ENCODE assay signal across 18 cellular contexts in genomic region chr14:88541324-88541723, GRCh38.
"Had no signal": no experiment of that assay in that cellular context is flagged by ENCODE, and none has a peak within 500 bp of the region (broad histone marks: within the 10 kb centered on the region; RNA-seq: fewer than 3 reads in every experiment).

No MANE protein-coding gene starts in this region.

- H3K9me3 ChIP-seq: esophagus muscularis mucosa, gastrocnemius medialis, lower lobe of right lung, thoracic aorta, upper lobe of left lung had no signal

- H3K36me3 ChIP-seq: gastrocnemius medialis, thoracic aorta had no signal

- H3K4me3 ChIP-seq: esophagus muscularis mucosa, gastrocnemius medialis, lower lobe of right lung, thoracic aorta, upper lobe of left lung had no signal

- DNase-seq: activated CD4-positive, alpha-beta T cell treated with anti-CD3 and anti-CD28 coated beads for 1 hour; activated CD4-positive, alpha-beta T cell treated with anti-CD3 and anti-CD28 coated beads, Interleukin-2, amount 50 U/mL, for 1 hour; activated CD8-positive, alpha-beta T cell treated with anti-CD3 and anti-CD28 coated beads, Interleukin-2, amount 10 ng/mL, durations not matched to agents 7 days and 5 days; activated gamma-delta T cell; activated naive CD4-positive, alpha-beta T cell treated with anti-CD3 and anti-CD28 coated beads, Interleukin-2, amount 50 U/mL, for 16 hours; activated naive CD8-positive, alpha-beta T cell treated with anti-CD3 and anti-CD28 coated beads, Interleukin-2, amount 50 U/mL, for 24 hours; effector memory CD4-positive, alpha-beta T cell; gastrocnemius medialis; head of caudate nucleus; lower lobe of right lung; natural killer cell; stimulated activated CD4-positive, alpha-beta T cell treated with anti-CD3 and anti-CD28 coated beads, Interleukin-4, amount 100 ng/mL, for 1 hour; stimulated activated naive CD4-positive, alpha-beta T cell treated with Interleukin-2 at 50 U/mL for 16 hours; T-helper 1 cell; upper lobe of left lung had no signal

- H3K27ac ChIP-seq: esophagus muscularis mucosa, gastrocnemius medialis, lower lobe of right lung, thoracic aorta, upper lobe of left lung had no signal

- H3K4me1 ChIP-seq: lower lobe of right lung had no signal

- H3K27me3 ChIP-seq: esophagus muscularis mucosa, gastrocnemius medialis, upper lobe of left lung had no signal

- ATAC-seq: activated CD8-positive, alpha-beta T cell treated with anti-CD3 and anti-CD28 coated beads, Interleukin-2, amount 10 ng/mL, durations not matched to agents 7 days and 5 days; activated naive CD8-positive, alpha-beta T cell treated with anti-CD3 and anti-CD28 coated beads, Interleukin-2, amount 50 U/mL, for 24 hours; gastrocnemius medialis; lower lobe of right lung; natural killer cell had no signal

- FAIRE-seq: TTC549 had no signal
